8 cellular contexts compared by ENCODE assay signal in genomic region chr1:103514920-103515503, GRCh38. TPM values are rescaled to one million over a fixed set of nuclear protein-coding genes. Genes with fewer than 3 reads are reported as not detected.
A peak's percentile ranks its signal among the peaks of the same experiment; 100 is the strongest.
DNase-seq lines count a peak whose midpoint lies in the region; ATAC-seq, FAIRE-seq and TF ChIP-seq lines count a peak whose summit lies in the region.

No MANE protein-coding gene starts in this region.

- H2BK5ac ChIP-seq in H9 (ENCODE audit: insufficient read length, low read length), result no peak overlapping the region

- no peak overlapping the region for H3K56ac ChIP-seq in H9 (ENCODE audit: insufficient read length, low read depth, low read length)

- no peak overlapping the region for H3K14ac ChIP-seq in H9 (ENCODE audit: insufficient read depth, low read length)

- H4K91ac ChIP-seq in H9 (ENCODE audit: insufficient read length, low read depth, low read length), result no peak overlapping the region

- peaks cover 7 to 9% of the 10 kb centered on the region in 2 experiments; a peak in 4 of 5 replicates for H3K9me3 Mint-ChIP-seq in H9
- peaks cover 8% of the 10 kb centered on the region for H3K9me3 Mint-ChIP-seq in endodermal cell
- H3K9me3 Mint-ChIP-seq in naive thymus-derived CD8-positive, alpha-beta T cell, result peaks cover 0 to 24% (median 12%) of the 10 kb centered on the region in 9 donors

- TF ChIP-seq EP300 in A549 (IDR thresholded peaks at IDR 0.05), result no peak

- CTCF ChIA-PET in A549 (lab: Yijun Ruan, JAX), result interaction anchor here (0.6 to 1.2 kb wide), 4 partner anchors 9 to 1668 kb away, joined by 3 to 4 read pairs (median 3); partner anchors contain the start of gene RNPC3

- H3K36me3 Mint-ChIP-seq in H9 (ENCODE audit: insufficient read depth in 1 of 3, low read depth in 3 of 3) (peaks cover 3 to 9% (median 3%) of the 10 kb centered on the region in 3 experiments; a peak in 5 of 7 replicates), endodermal cell (ENCODE audit: low read depth) (peaks cover 7% of the 10 kb centered on the region)
- peaks cover 13 to 29% (median 21%) of the 10 kb centered on the region in 3 donors for H3K36me3 Mint-ChIP-seq in naive thymus-derived CD8-positive, alpha-beta T cell

- POLR2A ChIA-PET in A549 (lab: Yijun Ruan, JAX), result no interaction called here
- POLR2A ChIA-PET in naive thymus-derived CD8-positive, alpha-beta T cell (lab: Charles Lee), result interaction anchor here (1.2 kb wide), 1 partner anchor 11 kb away, joined by 5 read pairs; no protein-coding TSS in a partner anchor

- peak; percentile 66 to 69; a peak in 4 of 5 replicates for TF ChIP-seq RAD21 in A549 (conservative IDR thresholded peaks at IDR 0.05 in 1 of 2, IDR thresholded peaks at IDR 0.05 in 1 of 2)

- H3K27me3 ChIP-seq in H9 (ENCODE audit: insufficient read depth, low read length) (no peaks in the 10 kb centered on the region), endodermal cell (ENCODE audit: control insufficient read depth, insufficient read depth, low read length, poor library complexity, severe bottlenecking) (no peaks in the 10 kb centered on the region)

- H3K4me1 ChIP-seq in A549 (no peaks in the 10 kb centered on the region), H9 (ENCODE audit: insufficient read depth, low read length) (no peaks in the 10 kb centered on the region), endodermal cell (ENCODE audit: control insufficient read depth, insufficient read depth, low read length) (no peaks in the 10 kb centered on the region)

- no peaks in the 10 kb centered on the region for H3K4me1 Mint-ChIP-seq in H9
- no peaks in the 10 kb centered on the region for H3K4me1 Mint-ChIP-seq in endodermal cell
- peaks cover 0 to 8% (median 2%) of the 10 kb centered on the region in 4 donors for H3K4me1 Mint-ChIP-seq in naive thymus-derived CD8-positive, alpha-beta T cell

- no peaks in the 10 kb centered on the region for H3K79me2 ChIP-seq in H9 (ENCODE audit: insufficient read depth, low read length)

- H2BK15ac ChIP-seq in H9 (ENCODE audit: low read depth, low read length), result no peak overlapping the region

- H3K27me3 Mint-ChIP-seq in H9 (ENCODE audit: low read depth), result no peaks in the 10 kb centered on the region; the same call in 1 of the 2 replicates
- H3K27me3 Mint-ChIP-seq in endodermal cell (ENCODE audit: insufficient read depth), result no peaks in the 10 kb centered on the region
- H3K27me3 Mint-ChIP-seq in naive thymus-derived CD8-positive, alpha-beta T cell, result no peaks in the 10 kb centered on the region

- H3K79me1 ChIP-seq in H9 (ENCODE audit: insufficient read depth, low read depth, low read length, poor library complexity, severe bottlenecking), result no peaks in the 10 kb centered on the region

- H2BK12ac ChIP-seq in H9 (ENCODE audit: insufficient read length, low read depth, low read length), result no peak overlapping the region

- TF ChIP-seq CTCF in A549 (IDR thresholded peaks at IDR 0.05) (peak; percentile 58), H9 (conservative IDR thresholded peaks at IDR 0.05) (peak; percentile 80), endodermal cell (conservative IDR thresholded peaks at IDR 0.05) (peak; percentile 86)

- no peak overlapping the region for H4K8ac ChIP-seq in H9 (replicated peaks; ENCODE audit: insufficient read length, low read depth, low read length)

- 7% methylated on average over 1 of the region's 1 CpG for WGBS in A549 (ENCODE audit: missing lambda C conversion rate)
- WGBS in H9 (ENCODE audit: extremely low coverage, insufficient read length, low lambda C conversion rate), result no CpG with 5 or more reads among the region's 1 CpG
- WGBS in endodermal cell (ENCODE audit: insufficient coverage in 1 of 2, insufficient read length in 1 of 2), 2 experiments, result 80% methylated on average over 1 of the region's 1 CpG; no CpG with 5 or more reads in 1 of the 2 experiments

- H3K9ac ChIP-seq in H9 (ENCODE audit: extremely low read depth, insufficient read length, low read length) (no peak overlapping the region), endodermal cell (ENCODE audit: extremely low read depth, low read length, poor library complexity, severe bottlenecking) (no peak overlapping the region)

- H3T11ph ChIP-seq in H9 (ENCODE audit: low read length), result no peak overlapping the region

- H3K4me3 ChIP-seq in A549 (no peak overlapping the region), endodermal cell (ENCODE audit: low read length) (no peak overlapping the region)

- H4K5ac ChIP-seq in H9 (ENCODE audit: insufficient read length, low read depth, low read length), result no peak overlapping the region

- H2BK120ac ChIP-seq in H9 (ENCODE audit: low read depth, low read length, poor library complexity, severe bottlenecking), result no peak overlapping the region

- no peak overlapping the region for H3K27ac ChIP-seq in A549
- no peak overlapping the region for H3K27ac ChIP-seq in H9 (ENCODE audit: insufficient read length, low read depth, low read length)
- H3K27ac ChIP-seq in endodermal cell (ENCODE audit: low read depth, low read length), result no peak overlapping the region

- no peak overlapping the region for H2AK5ac ChIP-seq in H9 (ENCODE audit: insufficient read length, low read length)

- H3K27ac Mint-ChIP-seq in H9 (no peak overlapping the region), endodermal cell (no peak overlapping the region)
- peak overlapping the region in 3 of 10 donors; percentile 2 to 80 (median 60) for H3K27ac Mint-ChIP-seq in naive thymus-derived CD8-positive, alpha-beta T cell

- H3K9me3 ChIP-seq in A549 (no peaks in the 10 kb centered on the region), H9 (ENCODE audit: control insufficient read depth, low read depth, low read length) (no peaks in the 10 kb centered on the region), endodermal cell (ENCODE audit: control insufficient read depth, low read length) (no peaks in the 10 kb centered on the region)

- no peak overlapping the region for H3K18ac ChIP-seq in H9 (ENCODE audit: insufficient read length, low read depth, low read length)

- no peak overlapping the region for H3K23ac ChIP-seq in H9 (ENCODE audit: insufficient read length, low read depth, low read length)

- H3K4ac ChIP-seq in H9 (ENCODE audit: low read depth, low read length), result no peak overlapping the region

- H2BK20ac ChIP-seq in H9 (ENCODE audit: low read depth, low read length, poor library complexity, severe bottlenecking), result no peak overlapping the region

- FAIRE-seq in A549 (lab: Jason Lieb, UNC), result no peak

- H3K4me2 ChIP-seq in A549, result no peak overlapping the region
- no peak overlapping the region for H3K4me2 ChIP-seq in H9 (ENCODE audit: insufficient read depth, insufficient read length, low read length)

- ATAC-seq in A549, result peak in 1 of 2 experiments; percentile 69; a peak in 2 of 6 replicates
- ATAC-seq in naive thymus-derived CD8-positive, alpha-beta T cell, result peak; percentile 68 to 82

- H3K23me2 ChIP-seq in H9 (ENCODE audit: insufficient read length, low read depth, low read length, poor library complexity, severe bottlenecking), result no peaks in the 10 kb centered on the region

- DNase-seq in A549 (ENCODE audit: low read depth in 1 of 2, low spot score in 1 of 2) (peak; percentile 2 to 42), GM04504 (ENCODE audit: low read depth) (peak; percentile 26), H9 (no peak), LHCN-M2 (ENCODE audit: low read depth) (peak; percentile 69), RPMI8226 (peak; percentile 17), endodermal cell (no peak), OCI-M2 (lab: John Stamatoyannopoulos, UW; ENCODE audit: unreplicated experiment) (no peak)
- DNase-seq in naive thymus-derived CD8-positive, alpha-beta T cell, result peak in 6 of 10 donors; percentile 9 to 59 (median 28)

- TF ChIP-seq POLR2A in A549 (IDR thresholded peaks at IDR 0.05; ENCODE audit: low read length), result no peak

- H3K4me3 Mint-ChIP-seq in H9, result no peak overlapping the region
- H3K4me3 Mint-ChIP-seq in endodermal cell, result no peak overlapping the region
- H3K4me3 Mint-ChIP-seq in naive thymus-derived CD8-positive, alpha-beta T cell, result no peak overlapping the region

- no peak overlapping the region for H2AFZ ChIP-seq in H9 (ENCODE audit: low read length)

- H4K20me1 ChIP-seq in H9 (ENCODE audit: control insufficient read depth, insufficient read depth, insufficient read length), result no peaks in the 10 kb centered on the region

- no peaks in the 10 kb centered on the region for H3K36me3 ChIP-seq in endodermal cell (ENCODE audit: control insufficient read depth, insufficient read depth, low read length)

TF ChIP-seq in A549, 52 proteins besides CTCF, POLR2A, EP300 and RAD21 (continues in another document):
- TF ChIP-seq CBX2 (IDR thresholded peaks at IDR 0.05; ENCODE audit: borderline replicate concordance, low read depth) (no peak), ZNF302 (CRISPR knock-in tag; IDR thresholded peaks at IDR 0.05) (no peak), HOXB5 (CRISPR knock-in tag; IDR thresholded peaks at IDR 0.05) (no peak)

RNA-seq across cellular contexts. Expression of gene RNPC3, which starts 10.5 kb away (rescaled TPM):
- polyA plus RNA-seq in A549 (2011; rRNA removed) (15.7 and 20.1 TPM in 2 replicates), A549 (2017; fragmentation: RNase III; extraction: RNeasy Plus Mini Kit Qiagen cat#74134 plus additional on column Dnase treatment) (9.5 to 9.9 TPM (median 9.6 TPM) in 3 replicates)
- polyA plus RNA-seq in A549 (2012; cell fraction: cytosol; rRNA removed), result 4.7 and 5.6 TPM in 2 replicates
- polyA plus RNA-seq in A549 (2012; cell fraction: nucleus; rRNA removed), result 8.4 and 8.9 TPM in 2 replicates
- polyA minus RNA-seq in A549 (2011; rRNA and poly(A)+ RNA removed), result 8.3 and 11.5 TPM in 2 replicates
- total RNA-seq in H9 (2021) (11.9 and 12.2 TPM in 2 replicates), LHCN-M2 (2014; rRNA removed) (6.2 and 6.5 TPM in 2 replicates), endodermal cell (10 to 100 TPM; 16.9 to 19.4 TPM)
- polyA plus RNA-seq in LHCN-M2 (2012), result 3.0 TPM
- polyA plus RNA-seq in endodermal cell (2013, experiment 1 of 2), result 26.4 TPM
- 24.5 TPM for polyA plus RNA-seq in endodermal cell (2013, experiment 2 of 2)
- 10 to 100 TPM; 80.0 to 85.4 TPM for total RNA-seq in naive thymus-derived CD8-positive, alpha-beta T cell
- polyA plus RNA-seq in naive thymus-derived CD8-positive, alpha-beta T cell, result 10 to 100 TPM; 14.1 to 15.8 (median 14.8) TPM

RNA-seq across cellular contexts. Expression of gene AMY2B, which starts 56.4 kb away (rescaled TPM):
- polyA plus RNA-seq in A549 (2011; rRNA removed) (2.3 and 3.0 TPM in 2 replicates), A549 (2017; fragmentation: RNase III; extraction: RNeasy Plus Mini Kit Qiagen cat#74134 plus additional on column Dnase treatment) (1.4 to 2.2 TPM (median 1.7 TPM) in 3 replicates)
- polyA plus RNA-seq in A549 (2012; cell fraction: cytosol; rRNA removed), result 0.18 and 0.21 TPM in 2 replicates
- 0.90 and 1.3 TPM in 2 replicates for polyA plus RNA-seq in A549 (2012; cell fraction: nucleus; rRNA removed)
- 0.73 and 0.79 TPM in 2 replicates for polyA minus RNA-seq in A549 (2011; rRNA and poly(A)+ RNA removed)
- total RNA-seq in H9 (2021) (0.90 and 1.2 TPM in 2 replicates), LHCN-M2 (2014; rRNA removed) (1.5 and 2.7 TPM in 2 replicates), endodermal cell (1 to 10 TPM; 1.6 to 3.1 TPM)
- polyA plus RNA-seq in LHCN-M2 (2012), result 0.34 TPM
- 5.2 TPM for polyA plus RNA-seq in endodermal cell (2013, experiment 1 of 2)
- 5.1 TPM for polyA plus RNA-seq in endodermal cell (2013, experiment 2 of 2)
- total RNA-seq in naive thymus-derived CD8-positive, alpha-beta T cell, result 10 to 100 TPM; 63.1 to 63.7 TPM
- 1 to 10 TPM in 1 of 3 donors, under 1 TPM in 2; 0.67 to 1.6 (median 0.74) TPM for polyA plus RNA-seq in naive thymus-derived CD8-positive, alpha-beta T cell

Comparison
In these comparisons a context has a peak if more than half of its experiments do, and no peak if none do; other contexts are left out.
1. DNase-seq: peak in A549 (2 of 2), GM04504 (single experiment), LHCN-M2 (single experiment), RPMI8226 (single experiment) and naive thymus-derived CD8-positive, alpha-beta T cell (6 of 10); none in H9 (single experiment), endodermal cell (single experiment) and OCI-M2 (single experiment).
2. RNA of gene AMY2B, which starts 56.4 kb away (total RNA-seq): 63.1 to 63.7 TPM in naive thymus-derived CD8-positive, alpha-beta T cell; 1.6 to 3.1 TPM in endodermal cell, 1.5 to 2.7 TPM in LHCN-M2 and 0.90 to 1.2 TPM in H9; every median in the first group is over 10 times any median in the second.
3. Peak in every context shown above with its lines, with median percentiles within 50 percentile points of each other: CTCF ChIP-seq.